Comparison of ENCODE assay signal across 16 cellular contexts in genomic region chr4:108878781-108879180, GRCh38.
A peak's percentile ranks its signal among the peaks of the same experiment; 100 is the strongest.
DNase-seq lines count a peak whose midpoint lies in the region; ATAC-seq and TF ChIP-seq lines count a peak whose summit lies in the region.
"Had no signal": no experiment of that assay in that cellular context is flagged by ENCODE, and none has a peak within 500 bp of the region (broad histone marks: within the 10 kb centered on the region; RNA-seq: fewer than 3 reads in every experiment).

No MANE protein-coding gene starts in this region.

- H2AFZ ChIP-seq in H9 (ENCODE audit: low read length) = no peak overlapping the region
- H2AFZ ChIP-seq in osteoblast (ENCODE audit: low read length) = peak overlapping the region; percentile 52

- no peak overlapping the region for H3K4ac ChIP-seq in H9 (ENCODE audit: low read depth, low read length)

- no peak overlapping the region for H4K5ac ChIP-seq in H9 (ENCODE audit: insufficient read length, low read depth, low read length)

- H3K9me3 ChIP-seq in H9 (ENCODE audit: control insufficient read depth, low read depth, low read length) = no peaks in the 10 kb centered on the region
- no peaks in the 10 kb centered on the region for H3K9me3 ChIP-seq in osteoblast (ENCODE audit: low read depth, low read length)
- H3K9me3 ChIP-seq in WERI-Rb-1 (ENCODE audit: severe bottlenecking) = no peaks in the 10 kb centered on the region
- H3K9me3 ChIP-seq: MG63 had no signal

- no peaks in the 10 kb centered on the region for H3K79me1 ChIP-seq in H9 (ENCODE audit: insufficient read depth, low read depth, low read length, poor library complexity, severe bottlenecking)

- H2BK15ac ChIP-seq in H9 (ENCODE audit: low read depth, low read length) = no peak overlapping the region

- H3K27ac ChIP-seq in H9 (ENCODE audit: insufficient read length, low read depth, low read length) = no peak overlapping the region
- no peak overlapping the region for H3K27ac ChIP-seq in osteoblast (ENCODE audit: low read depth, low read length)
- no peak overlapping the region for H3K27ac ChIP-seq in WERI-Rb-1

- H4K91ac ChIP-seq in H9 (ENCODE audit: insufficient read length, low read depth, low read length) = no peak overlapping the region

- H3K4me2 ChIP-seq in H9 (ENCODE audit: insufficient read depth, insufficient read length, low read length) = no peak overlapping the region
- no peak overlapping the region for H3K4me2 ChIP-seq in osteoblast (ENCODE audit: insufficient read depth, low read length)

- H3K4me1 ChIP-seq in H9 (ENCODE audit: insufficient read depth, low read length) = peaks cover 4% of the 10 kb centered on the region
- H3K4me1 ChIP-seq in osteoblast (ENCODE audit: insufficient read depth, low read length) = peaks cover 2% of the 10 kb centered on the region

- H3K36me3 ChIP-seq in osteoblast (ENCODE audit: insufficient read depth, low read length) = no peaks in the 10 kb centered on the region
- H3K36me3 ChIP-seq in WERI-Rb-1 = no peaks in the 10 kb centered on the region
- H3K36me3 ChIP-seq: MG63 had no signal

- H3K4me3 Mint-ChIP-seq in H9 = no peak overlapping the region
- no peak overlapping the region for H3K4me3 Mint-ChIP-seq in stimulated activated effector memory CD8-positive, alpha-beta T cell treated with anti-CD3 and anti-CD28 coated beads, Interleukin-12 subunit alpha, Interleukin-12 subunit beta, amount 100 ng/mL, for 72 hours
- H3K4me3 Mint-ChIP-seq: T-cell had no signal

- no peak overlapping the region for H4K8ac ChIP-seq in H9 (replicated peaks; ENCODE audit: insufficient read length, low read depth, low read length)

- H2AK5ac ChIP-seq in H9 (ENCODE audit: insufficient read length, low read length) = no peak overlapping the region

- H2BK5ac ChIP-seq in H9 (ENCODE audit: insufficient read length, low read length) = no peak overlapping the region

- H3K18ac ChIP-seq in H9 (ENCODE audit: insufficient read length, low read depth, low read length) = no peak overlapping the region

- H3K27me3 ChIP-seq in H9 (ENCODE audit: insufficient read depth, low read length) (no peaks in the 10 kb centered on the region), osteoblast (ENCODE audit: insufficient read depth, low read length) (no peaks in the 10 kb centered on the region), WERI-Rb-1 (ENCODE audit: insufficient read depth, low read depth, severe bottlenecking) (no peaks in the 10 kb centered on the region)
- H3K27me3 ChIP-seq: MG63 had no signal

- H3K9me3 Mint-ChIP-seq in H9 = no peaks in the 10 kb centered on the region
- H3K9me3 Mint-ChIP-seq in stimulated activated effector memory CD8-positive, alpha-beta T cell treated with anti-CD3 and anti-CD28 coated beads, Interleukin-12 subunit alpha, Interleukin-12 subunit beta, amount 100 ng/mL, for 72 hours = no peaks in the 10 kb centered on the region
- H3K9me3 Mint-ChIP-seq: T-cell had no signal

- H3K23ac ChIP-seq in H9 (ENCODE audit: insufficient read length, low read depth, low read length) = no peak overlapping the region

- H3K14ac ChIP-seq in H9 (ENCODE audit: insufficient read depth, low read length) = no peak overlapping the region

- no peak overlapping the region for H3T11ph ChIP-seq in H9 (ENCODE audit: low read length)

- H3K79me2 ChIP-seq in H9 (ENCODE audit: insufficient read depth, low read length) (no peaks in the 10 kb centered on the region), osteoblast (ENCODE audit: insufficient read depth, low read length) (no peaks in the 10 kb centered on the region)

- WGBS in H9 (ENCODE audit: extremely low coverage, insufficient read length, low lambda C conversion rate) = no CpG with 5 or more reads among the region's 3 CpGs

- H2BK120ac ChIP-seq in H9 (ENCODE audit: low read depth, low read length, poor library complexity, severe bottlenecking) = no peak overlapping the region

- ATAC-seq in stimulated activated effector memory CD8-positive, alpha-beta T cell treated with anti-CD3 and anti-CD28 coated beads, Interleukin-12 subunit alpha, Interleukin-12 subunit beta, amount 100 ng/mL, for 72 hours = no peak
- ATAC-seq: T-cell had no signal

- H3K36me3 Mint-ChIP-seq in H9 (ENCODE audit: insufficient read depth in 1 of 3, low read depth in 3 of 3) = no peaks in the 10 kb centered on the region
- H3K36me3 Mint-ChIP-seq in stimulated activated effector memory CD8-positive, alpha-beta T cell treated with anti-CD3 and anti-CD28 coated beads, Interleukin-12 subunit alpha, Interleukin-12 subunit beta, amount 100 ng/mL, for 72 hours = no peaks in the 10 kb centered on the region
- H3K36me3 Mint-ChIP-seq: T-cell had no signal

- peaks cover 57 to 61% of the 10 kb centered on the region in 2 experiments for H3K4me1 Mint-ChIP-seq in H9
- no peaks in the 10 kb centered on the region for H3K4me1 Mint-ChIP-seq in stimulated activated effector memory CD8-positive, alpha-beta T cell treated with anti-CD3 and anti-CD28 coated beads, Interleukin-12 subunit alpha, Interleukin-12 subunit beta, amount 100 ng/mL, for 72 hours

- no peak overlapping the region for H2BK20ac ChIP-seq in H9 (ENCODE audit: low read depth, low read length, poor library complexity, severe bottlenecking)

- no peaks in the 10 kb centered on the region for H3K23me2 ChIP-seq in H9 (ENCODE audit: insufficient read length, low read depth, low read length, poor library complexity, severe bottlenecking)

- no peak overlapping the region for H3K56ac ChIP-seq in H9 (ENCODE audit: insufficient read length, low read depth, low read length)

- TF ChIP-seq CTCF in H9 (conservative IDR thresholded peaks at IDR 0.05) (no peak), osteoblast (IDR thresholded peaks at IDR 0.05; ENCODE audit: extremely low read depth, low read depth, low read length) (no peak), WERI-Rb-1 (IDR thresholded peaks at IDR 0.05; ENCODE audit: low read depth, low read length) (no peak)

- no peak overlapping the region for H3K4me3 ChIP-seq in osteoblast (ENCODE audit: insufficient read depth, low read length)
- no peak overlapping the region for H3K4me3 ChIP-seq in WERI-Rb-1 (ENCODE audit: low read depth, low read length)
- H3K4me3 ChIP-seq: MG63 had no signal

- H4K20me1 ChIP-seq in H9 (ENCODE audit: control insufficient read depth, insufficient read depth, insufficient read length) = no peaks in the 10 kb centered on the region
- H4K20me1 ChIP-seq in osteoblast (ENCODE audit: insufficient read depth, low read length) = no peaks in the 10 kb centered on the region

- H2BK12ac ChIP-seq in H9 (ENCODE audit: insufficient read length, low read depth, low read length) = no peak overlapping the region

- no peak overlapping the region for H3K9ac ChIP-seq in H9 (ENCODE audit: extremely low read depth, insufficient read length, low read length)

- H3K27me3 Mint-ChIP-seq in H9 (ENCODE audit: low read depth) = no peaks in the 10 kb centered on the region

- DNase-seq in H9 = no peak
- peak; percentile 86 for DNase-seq in NOMO-1 treated with DMSO at 0.1 percent for 48 hours (lab: John Stamatoyannopoulos, UW; ENCODE audit: unreplicated experiment)
- peak; percentile 87 for DNase-seq in dermis blood vessel endothelial cell
- no peak for DNase-seq in osteoblast (ENCODE audit: insufficient read length, low spot score, missing footprints)
- DNase-seq in stimulated activated effector memory CD8-positive, alpha-beta T cell treated with anti-CD3 and anti-CD28 coated beads, Interleukin-12 subunit alpha, Interleukin-12 subunit beta, amount 100 ng/mL, for 72 hours (ENCODE audit: low spot score in 2 of 2) = no peak
- DNase-seq in WERI-Rb-1 = no peak
- DNase-seq in DMS53 (lab: John Stamatoyannopoulos, UW) = no peak
- no peak for DNase-seq in NCI-H146 treated with DMSO at 0.1 percent for 48 hours (lab: John Stamatoyannopoulos, UW; ENCODE audit: unreplicated experiment)
- DNase-seq: HCEC 1CT, KG1, MG63, NCI-H1092 treated with DMSO at 0.1 percent for 48 hours, NCI-H187 treated with DMSO at 0.1 percent for 48 hours, NCI-H446 treated with DMSO at 0.1 percent for 48 hours, NCI-H774, T-cell had no signal

- peak overlapping the region in 2 of 3 experiments; percentile 58 to 84; a peak in 3 of 7 replicates for H3K27ac Mint-ChIP-seq in H9
- no peak overlapping the region for H3K27ac Mint-ChIP-seq in stimulated activated effector memory CD8-positive, alpha-beta T cell treated with anti-CD3 and anti-CD28 coated beads, Interleukin-12 subunit alpha, Interleukin-12 subunit beta, amount 100 ng/mL, for 72 hours
- H3K27ac Mint-ChIP-seq: T-cell had no signal

Comparison
In these comparisons a context has a peak if more than half of its experiments do, and no peak if none do; other contexts are left out.
1. DNase-seq: peak in NOMO-1 treated with DMSO at 0.1 percent for 48 hours (single experiment) and dermis blood vessel endothelial cell (single experiment); none in H9 (single experiment), osteoblast (single experiment), stimulated activated effector memory CD8-positive, alpha-beta T cell treated with anti-CD3 and anti-CD28 coated beads, Interleukin-12 subunit alpha, Interleukin-12 subunit beta, amount 100 ng/mL, for 72 hours (0 of 2), WERI-Rb-1 (single experiment), DMS53 (single experiment) and NCI-H146 treated with DMSO at 0.1 percent for 48 hours (single experiment).